Comparison of ENCODE assay signal across 9 cellular contexts in genomic region chr1:116769561-116769977, GRCh38. TPM values are rescaled to one million over a fixed set of nuclear protein-coding genes. Genes with fewer than 3 reads are reported as not detected.
DNase-seq lines count a peak whose midpoint lies in the region; ATAC-seq lines count a peak whose summit lies in the region.
"Had no signal": no experiment of that assay in that cellular context is flagged by ENCODE, and none has a peak within 500 bp of the region (broad histone marks: within the 10 kb centered on the region; RNA-seq: fewer than 3 reads in every experiment).

No MANE protein-coding gene starts in this region.

- peak overlapping the region; percentile 89 for H3K4me3 Mint-ChIP-seq in T-helper 2 cell treated with Interferon-gamma antibody and Interleukin-4, amounts not matched to agents 5 μg/mL and 100 μg/mL, for 36 hours

- in situ Hi-C loops in G401 (cut with HindIII; ENCODE audit: low sequenced_read_pairs): no loop called here

- H3K9me3 ChIP-seq in SJCRH30 (replicated peaks): 0 out of 2 replicates have a peak, but pooled peaks cover 5% of the 10 kb centered on the region

- no peak overlapping the region for H3K27ac ChIP-seq in SJCRH30
- H3K27ac ChIP-seq: 22Rv1 had no signal

- no peaks in the 10 kb centered on the region; the same call in 1 of the 2 replicates for H3K4me1 ChIP-seq in SJCRH30

- peak; percentile 53 for DNase-seq in NK-92 treated with Interleukin-12 subunit alpha and Interleukin-12 subunit beta, amount 100 ng/mL, for 24 hours (lab: John Stamatoyannopoulos, UW)
- no peak for DNase-seq in NK-92 (lab: John Stamatoyannopoulos, UW; ENCODE audit: unreplicated experiment)
- peak; percentile 84 for DNase-seq in T-helper 2 cell treated with Interferon-gamma antibody and Interleukin-4, amounts not matched to agents 5 μg/mL and 100 μg/mL, for 36 hours (ENCODE audit: low spot score)
- peak; percentile 64 for DNase-seq in effector CD4-positive, alpha-beta T cell
- no peak for DNase-seq in H7
- DNase-seq in G401 (ENCODE audit: low spot score): no peak
- DNase-seq in SJCRH30: no peak

- peak overlapping the region; percentile 99 for H3K27ac Mint-ChIP-seq in T-helper 2 cell treated with Interferon-gamma antibody and Interleukin-4, amounts not matched to agents 5 μg/mL and 100 μg/mL, for 36 hours

- H3K4me3 ChIP-seq in H7 (ENCODE audit: insufficient read depth, low read depth, low read length) (no peak overlapping the region), SJCRH30 (no peak overlapping the region)

- H3K27me3 ChIP-seq in H7 (ENCODE audit: control insufficient read depth, insufficient read depth, low read length) (no peaks in the 10 kb centered on the region), SJCRH30 (no peaks in the 10 kb centered on the region)

- no peaks in the 10 kb centered on the region for H3K36me3 ChIP-seq in H7 (replicated peaks; ENCODE audit: control insufficient read depth, insufficient read depth, low read length)
- no peaks in the 10 kb centered on the region for H3K36me3 ChIP-seq in SJCRH30

- peak; percentile 82 for ATAC-seq in HG03103 (IDR thresholded peaks at IDR 0.05; ENCODE audit: low read depth, unreplicated experiment)

- H3K4me1 Mint-ChIP-seq in T-helper 2 cell treated with Interferon-gamma antibody and Interleukin-4, amounts not matched to agents 5 μg/mL and 100 μg/mL, for 36 hours (ENCODE audit: low read depth): peaks cover 83% of the 10 kb centered on the region

- H3K36me3 Mint-ChIP-seq in T-helper 2 cell treated with Interferon-gamma antibody and Interleukin-4, amounts not matched to agents 5 μg/mL and 100 μg/mL, for 36 hours (ENCODE audit: low read depth): peaks cover 76% of the 10 kb centered on the region

- no peaks in the 10 kb centered on the region for H3K27me3 Mint-ChIP-seq in T-helper 2 cell treated with Interferon-gamma antibody and Interleukin-4, amounts not matched to agents 5 μg/mL and 100 μg/mL, for 36 hours (ENCODE audit: low read depth)

- peaks cover 16% of the 10 kb centered on the region for H3K9me3 Mint-ChIP-seq in T-helper 2 cell treated with Interferon-gamma antibody and Interleukin-4, amounts not matched to agents 5 μg/mL and 100 μg/mL, for 36 hours

RNA-seq across cellular contexts. Expression of gene CD2, which starts 15.3 kb away (rescaled TPM):
- total RNA-seq in H7 (2014; rRNA removed; shearing (Covaris generic)): not detected in 2 replicates
- total RNA-seq in G401 (2014; rRNA removed; shearing (Covaris generic)): not detected in 2 replicates
- not detected in 2 replicates for total RNA-seq in SJCRH30 (2014; rRNA removed; shearing (Covaris generic))

Comparison
In these comparisons a context has a peak if more than half of its experiments do, and no peak if none do; other contexts are left out.
1. DNase-seq: peak in NK-92 treated with Interleukin-12 subunit alpha and Interleukin-12 subunit beta, amount 100 ng/mL, for 24 hours (single experiment), T-helper 2 cell treated with Interferon-gamma antibody and Interleukin-4, amounts not matched to agents 5 μg/mL and 100 μg/mL, for 36 hours (single experiment) and effector CD4-positive, alpha-beta T cell (single experiment); none in NK-92 (single experiment), H7 (single experiment), G401 (single experiment) and SJCRH30 (0 of 2).